In the genomic region with DNA sequence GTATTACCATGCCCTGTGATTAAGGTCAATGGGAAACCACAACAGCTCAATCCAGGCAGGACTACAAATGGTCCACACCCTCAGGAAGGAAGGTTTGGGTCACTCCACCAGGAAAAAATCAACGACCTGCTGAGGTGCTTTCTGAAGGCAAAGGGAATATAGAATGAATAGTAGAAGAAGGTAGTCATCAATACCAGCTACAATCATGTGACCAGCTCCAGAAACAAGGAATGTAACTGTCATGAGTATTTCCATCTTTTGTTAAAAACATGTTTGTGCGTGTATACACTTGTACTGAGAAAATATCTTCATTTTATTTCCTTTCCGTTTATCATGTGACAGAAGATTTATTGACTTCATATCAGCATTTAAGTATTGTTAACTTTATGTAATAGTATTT, we compare ENCODE assay signal across 5 cellular contexts.
A peak's percentile ranks its signal among the peaks of the same experiment; 100 is the strongest.
DNase-seq lines count a peak whose midpoint lies in the region; ATAC-seq, FAIRE-seq and TF ChIP-seq lines count a peak whose summit lies in the region.
"Not testable (repeated sequence)": the region's sequence is repeated elsewhere in the genome, so short reads cannot be mapped to it uniquely, and the experiment has no call there.

No MANE protein-coding gene starts in this region.

- not testable (repeated sequence) for H3K79me2 ChIP-seq in mammary epithelial cell (ENCODE audit: insufficient read depth, low read length)

- not testable (repeated sequence) for ATAC-seq in IMR-90 (ENCODE audit: low read depth)
- peak; percentile 71 for ATAC-seq in foreskin keratinocyte

- in situ Hi-C loops in IMR-90 (cut with MboI; ENCODE audit: low sequenced_read_pairs); mammary epithelial cell (cut with MboI; ENCODE audit: low sequenced_read_pairs in 2 of 2): not testable (repeated sequence)

- not testable (repeated sequence) for H2AK5ac ChIP-seq in IMR-90 (ENCODE audit: low read depth, low read length)

- not testable (repeated sequence) for H2AFZ ChIP-seq in IMR-90 (replicated peaks; ENCODE audit: low read length, poor library complexity)
- H2AFZ ChIP-seq in mammary epithelial cell (ENCODE audit: low read depth, low read length), result peak overlapping the region; percentile 52

- intact Hi-C loops in IMR-90 (cut with micrococcal nuclease); mammary epithelial cell (cut with micrococcal nuclease): not testable (repeated sequence)

- not testable (repeated sequence) for H3K4me3 ChIP-seq in IMR-90 (ENCODE audit: insufficient read depth, low read depth, low read length); mammary epithelial cell (replicated peaks in 1 of 3; ENCODE audit: insufficient read depth in 1 of 3, low read depth in 2 of 3, low read length in 3 of 3); bronchial epithelial cell (ENCODE audit: low read depth, low read length); epithelial cell of esophagus (ENCODE audit: low read length)

- not testable (repeated sequence) for TF ChIP-seq POLR2A in IMR-90 (IDR thresholded peaks at IDR 0.05; ENCODE audit: low read depth, low read length)

- H3K36me3 ChIP-seq in IMR-90 (ENCODE audit: control insufficient read depth, insufficient read depth, low read length); mammary epithelial cell (ENCODE audit: insufficient read depth, low read length); bronchial epithelial cell (ENCODE audit: control insufficient read depth, insufficient read depth, low read length): not testable (repeated sequence)

- H2BK20ac ChIP-seq in IMR-90 (ENCODE audit: low read depth, low read length), result not testable (repeated sequence)

- H3K14ac ChIP-seq in IMR-90 (replicated peaks; ENCODE audit: low read depth, low read length), result not testable (repeated sequence)

- not testable (repeated sequence) for H3K9me3 ChIP-seq in IMR-90 (ENCODE audit: control insufficient read depth, insufficient read depth, low read length); mammary epithelial cell (replicated peaks; ENCODE audit: insufficient read depth, low read length)

- H3K18ac ChIP-seq in IMR-90 (ENCODE audit: low read depth, low read length), result not testable (repeated sequence)

- H2BK5ac ChIP-seq in IMR-90 (ENCODE audit: low read depth, low read length, poor library complexity, severe bottlenecking), result not testable (repeated sequence)

- H4K8ac ChIP-seq in IMR-90 (ENCODE audit: low read depth in 2 of 2, low read length in 2 of 2), result not testable (repeated sequence)

- H3K79me1 ChIP-seq in IMR-90 (ENCODE audit: low read depth in 1 of 2, low read length in 2 of 2), result not testable (repeated sequence)

- not testable (repeated sequence) for H3K9ac ChIP-seq in IMR-90 (ENCODE audit: low read depth, low read length); mammary epithelial cell (ENCODE audit: insufficient read depth, low read length)

- H4K5ac ChIP-seq in IMR-90 (ENCODE audit: low read depth, low read length), result not testable (repeated sequence)

- not testable (repeated sequence) for H3K27ac ChIP-seq in IMR-90 (ENCODE audit: insufficient read depth, low read length); foreskin keratinocyte
- H3K27ac ChIP-seq in mammary epithelial cell (ENCODE audit: insufficient read depth, low read depth, low read length), result peak overlapping the region; percentile 3

- not testable (repeated sequence) for H3K23ac ChIP-seq in IMR-90 (ENCODE audit: low read depth, low read length)

- POLR2A ChIA-PET in IMR-90 (lab: Charles Lee; ENCODE audit: unreplicated experiment), result not testable (repeated sequence)

- not testable (repeated sequence) for FAIRE-seq in bronchial epithelial cell (lab: Jason Lieb, UNC)

- H3K56ac ChIP-seq in IMR-90 (ENCODE audit: extremely low read depth, insufficient read depth, low read length), result not testable (repeated sequence)

- H2AK9ac ChIP-seq in IMR-90 (replicated peaks; ENCODE audit: low read depth, low read length, poor library complexity), result not testable (repeated sequence)

- TF ChIP-seq RAD21 in IMR-90 (IDR thresholded peaks at IDR 0.05; ENCODE audit: low read length), result not testable (repeated sequence)

- not testable (repeated sequence) for H3K4me1 ChIP-seq in IMR-90 (ENCODE audit: control insufficient read depth, insufficient read depth, low read length); mammary epithelial cell (ENCODE audit: insufficient read depth, low read length); foreskin keratinocyte

- not testable (repeated sequence) for H3K27me3 ChIP-seq in IMR-90 (ENCODE audit: control insufficient read depth, insufficient read depth, low read length); mammary epithelial cell (ENCODE audit: insufficient read depth, low read length); bronchial epithelial cell (ENCODE audit: control insufficient read depth, insufficient read depth, low read length); foreskin keratinocyte

- BruUV-seq in IMR-90 (replicated peaks; lab: Mats Ljungman, UMichigan); mammary epithelial cell (replicated peaks; lab: Mats Ljungman, UMichigan): not testable (repeated sequence)

- not testable (repeated sequence) for H4K20me1 ChIP-seq in IMR-90 (ENCODE audit: insufficient read depth, low read length); mammary epithelial cell (ENCODE audit: insufficient read depth, low read length)

- TF ChIP-seq CTCF in IMR-90 (conservative IDR thresholded peaks at IDR 0.05; ENCODE audit: low read depth, low read length); mammary epithelial cell (conservative IDR thresholded peaks at IDR 0.05 in 1 of 2, IDR thresholded peaks at IDR 0.05 in 1 of 2; ENCODE audit: extremely low read depth in 1 of 2, insufficient read depth in 1 of 2, low read depth in 1 of 2, low read length in 2 of 2); bronchial epithelial cell (IDR thresholded peaks at IDR 0.05; ENCODE audit: insufficient read depth, low read length, severe bottlenecking); epithelial cell of esophagus (IDR thresholded peaks at IDR 0.05; ENCODE audit: insufficient read depth, low read depth, low read length, missing control alignments); foreskin keratinocyte (conservative IDR thresholded peaks at IDR 0.05): not testable (repeated sequence)

- CTCF ChIA-PET in IMR-90 (lab: Yijun Ruan, JAX); mammary epithelial cell (lab: Charles Lee; ENCODE audit: low non-redundant PET): not testable (repeated sequence)

- not testable (repeated sequence) for H3K9me1 ChIP-seq in IMR-90 (ENCODE audit: insufficient read depth, low read length)

- no CpG with 5 or more reads among the region's 3 CpGs for WGBS in IMR-90 (ENCODE audit: extremely low coverage in 2 of 2, insufficient read length in 1 of 2), 2 experiments
- 37% methylated on average over 3 of the region's 3 CpGs for WGBS in mammary epithelial cell (ENCODE audit: low coverage, missing lambda C conversion rate)

- not testable (repeated sequence) for H2BK120ac ChIP-seq in IMR-90 (ENCODE audit: low read depth, low read length)

- 0 out of 3 replicates have a peak overlapping the region, but pooled peaks have one; percentile 13 for H2BK15ac ChIP-seq in IMR-90 (ENCODE audit: low read depth, low read length)

- DNase-seq in IMR-90, mammary epithelial cell: not testable (repeated sequence)
- DNase-seq in bronchial epithelial cell (ENCODE audit: low read depth), result peak; percentile 27
- DNase-seq in epithelial cell of esophagus (ENCODE audit: low read depth), result peak; percentile 11
- peak; percentile 68 to 84 for DNase-seq in foreskin keratinocyte

- not testable (repeated sequence) for H3K4ac ChIP-seq in IMR-90 (ENCODE audit: low read depth, low read length)

- dilution Hi-C loops in IMR-90 (cut with HindIII; ENCODE audit: low sequenced_read_pairs, unreplicated experiment); mammary epithelial cell (cut with HindIII; ENCODE audit: low sequenced_read_pairs): not testable (repeated sequence)

- not testable (repeated sequence) for H3K4me2 ChIP-seq in IMR-90 (ENCODE audit: low read depth, low read length); mammary epithelial cell (ENCODE audit: insufficient read depth, low read depth, low read length)

- H4K91ac ChIP-seq in IMR-90 (ENCODE audit: insufficient read depth, low read depth, low read length), result not testable (repeated sequence)
